In genomic region chr1:229991104-229991513, GRCh38 we compare ENCODE assay signal across 17 cellular contexts.
"Had no signal": no experiment of that assay in that cellular context is flagged by ENCODE, and none has a peak within 500 bp of the region (broad histone marks: within the 10 kb centered on the region; RNA-seq: fewer than 3 reads in every experiment).

No MANE protein-coding gene starts in this region.

- H3K4me3 ChIP-seq: cardiac muscle cell, smooth muscle cell, stomach, transverse colon, uterus had no signal

- ATAC-seq: activated T-cell treated with anti-CD3 and anti-CD28 coated beads, Interleukin-2, amount 50 U/mL, for 72 hours; sciatic nerve; stimulated activated memory B cell treated with anti-CD40 and anti-IgM and Interleukin-4, amounts not matched to agents 10 μg/mL and 1 μg/mL and 100 μg/mL, for 72 hours had no signal

- DNase-seq: activated CD4-positive, alpha-beta memory T cell treated with anti-CD3 and anti-CD28 coated beads, Interleukin-2, amount 10 ng/mL, durations not matched to agents 7 days and 5 days; activated CD4-positive, alpha-beta T cell treated with anti-CD3 and anti-CD28 coated beads, Interleukin-2, amount 10 ng/mL, durations not matched to agents 24 days and 14 days; activated effector memory CD4-positive, alpha-beta T cell treated with anti-CD3 and anti-CD28 coated beads, Interleukin-2, amount 50 U/mL, for 16 hours; activated naive CD4-positive, alpha-beta T cell treated with anti-CD3 and anti-CD28 coated beads, Interleukin-2, amount 10 ng/mL, durations not matched to agents 7 days and 5 days; activated T-cell treated with anti-CD3 and anti-CD28 coated beads, Interleukin-2, amount 50 U/mL, for 72 hours; effector CD8-positive, alpha-beta T cell; posterior cingulate gyrus; stimulated activated CD4-positive, alpha-beta T cell treated with anti-CD3 and anti-CD28 coated beads, Interleukin-15, amount 100 ng/mL, for 24 hours; stomach; transverse colon; uterus had no signal

- H3K9me3 ChIP-seq: stomach, transverse colon, uterus had no signal

- H3K36me3 ChIP-seq: cardiac muscle cell, stomach, transverse colon, uterus had no signal

- FAIRE-seq: frontal cortex, islet of Langerhans had no signal

- H3K4me2 ChIP-seq: smooth muscle cell had no signal

- H3K27me3 ChIP-seq: stomach, transverse colon, uterus had no signal

- H3K27ac ChIP-seq: cardiac muscle cell, stomach, transverse colon, uterus had no signal

- H3K4me1 ChIP-seq: uterus had no signal
